In genomic region chr16:19179890-19180490, GRCh38 we compare ENCODE assay signal across 8 cellular contexts. TPM values are rescaled to one million over a fixed set of nuclear protein-coding genes. Genes with fewer than 3 reads are reported as not detected.
DNase-seq lines count a peak whose midpoint lies in the region; ATAC-seq and TF ChIP-seq lines count a peak whose summit lies in the region.

No MANE protein-coding gene starts in this region.

- intact Hi-C loops in heart right ventricle (cut with DNase I): loop anchor here in 8 of 10 donors (1.0 to 10.0 kb wide), 4 partner anchors 65 to 195 kb away; partner anchors contain the start of gene ITPRIPL2 (in 1 of the 8)
- intact Hi-C loops in sigmoid colon (cut with DNase I): no loop called here

- no peak overlapping the region for H3K27ac ChIP-seq in heart right ventricle
- no peak overlapping the region for H3K27ac ChIP-seq in sigmoid colon

- H3K4me1 ChIP-seq in heart right ventricle: peaks cover 0 to 21% (median 0%) of the 10 kb centered on the region in 9 donors
- no peaks in the 10 kb centered on the region for H3K4me1 ChIP-seq in sigmoid colon

- no peaks in the 10 kb centered on the region for H3K9me3 ChIP-seq in heart right ventricle
- H3K9me3 ChIP-seq in sigmoid colon: no peaks in the 10 kb centered on the region

- no peak for TF ChIP-seq POLR2A in sigmoid colon (IDR thresholded peaks at IDR 0.05)

- H3K4me1 Mint-ChIP-seq in activated T-cell treated with anti-CD3 and anti-CD28 coated beads, Interleukin-2, amount 50 U/mL, for 24 hours (ENCODE audit: low read depth): no peaks in the 10 kb centered on the region
- no peaks in the 10 kb centered on the region for H3K4me1 Mint-ChIP-seq in activated naive CD8-positive, alpha-beta T cell treated with anti-CD3 and anti-CD28 coated beads for 36 hours

- TF ChIP-seq CTCF in heart right ventricle (IDR thresholded peaks at IDR 0.05) (peak; percentile 32 to 79 (median 61)), sigmoid colon (IDR thresholded peaks at IDR 0.05) (peak in 2 of 4 experiments; percentile 31 to 47)

- peak; percentile 43 for DNase-seq in activated T-cell treated with anti-CD3 and anti-CD28 coated beads, Interleukin-2, amount 50 U/mL, for 24 hours
- no peak for DNase-seq in activated T-cell treated with anti-CD3 and anti-CD28 coated beads, Interleukin-2, amount 50 U/mL, for 1 hour
- DNase-seq in NCI-H460 (ENCODE audit: extremely low read depth, low read depth) (peak; percentile 50), heart right ventricle (peak; percentile 55 to 70), sigmoid colon (peak; percentile 75), NCI-H2107 treated with DMSO at 0.1 percent for 48 hours (lab: John Stamatoyannopoulos, UW; ENCODE audit: unreplicated experiment) (no peak)
- peak; percentile 30 for DNase-seq in activated naive CD8-positive, alpha-beta T cell treated with anti-CD3 and anti-CD28 coated beads for 36 hours

- H3K27me3 ChIP-seq in heart right ventricle (peaks cover 0 to 8% (median 0%) of the 10 kb centered on the region in 7 donors), sigmoid colon (peaks cover 0 to 3% (median 0%) of the 10 kb centered on the region in 3 donors)

- no peaks in the 10 kb centered on the region for H3K36me3 Mint-ChIP-seq in activated T-cell treated with anti-CD3 and anti-CD28 coated beads, Interleukin-2, amount 50 U/mL, for 24 hours (ENCODE audit: low read depth)
- H3K36me3 Mint-ChIP-seq in activated naive CD8-positive, alpha-beta T cell treated with anti-CD3 and anti-CD28 coated beads for 36 hours: no peaks in the 10 kb centered on the region

- no peaks in the 10 kb centered on the region for H3K9me3 Mint-ChIP-seq in activated T-cell treated with anti-CD3 and anti-CD28 coated beads, Interleukin-2, amount 50 U/mL, for 24 hours
- no peaks in the 10 kb centered on the region for H3K9me3 Mint-ChIP-seq in activated naive CD8-positive, alpha-beta T cell treated with anti-CD3 and anti-CD28 coated beads for 36 hours

- H3K27ac Mint-ChIP-seq in activated T-cell treated with anti-CD3 and anti-CD28 coated beads, Interleukin-2, amount 50 U/mL, for 24 hours: no peak overlapping the region
- H3K27ac Mint-ChIP-seq in activated naive CD8-positive, alpha-beta T cell treated with anti-CD3 and anti-CD28 coated beads for 36 hours: no peak overlapping the region

- no peak overlapping the region for H3K4me3 ChIP-seq in heart right ventricle
- no peak overlapping the region for H3K4me3 ChIP-seq in sigmoid colon

- H3K4me3 Mint-ChIP-seq in activated T-cell treated with anti-CD3 and anti-CD28 coated beads, Interleukin-2, amount 50 U/mL, for 24 hours: no peak overlapping the region
- no peak overlapping the region for H3K4me3 Mint-ChIP-seq in activated naive CD8-positive, alpha-beta T cell treated with anti-CD3 and anti-CD28 coated beads for 36 hours

- WGBS in heart right ventricle, 2 donors: 59 to 60% methylated on average over 20 of the region's 20 CpGs
- 57 to 58% methylated on average over 20 of the region's 20 CpGs for WGBS in sigmoid colon, 2 donors

- peaks cover 22% of the 10 kb centered on the region for H3K27me3 Mint-ChIP-seq in activated T-cell treated with anti-CD3 and anti-CD28 coated beads, Interleukin-2, amount 50 U/mL, for 24 hours
- peaks cover 14% of the 10 kb centered on the region for H3K27me3 Mint-ChIP-seq in activated naive CD8-positive, alpha-beta T cell treated with anti-CD3 and anti-CD28 coated beads for 36 hours

- no peak for TF ChIP-seq EP300 in sigmoid colon (IDR thresholded peaks at IDR 0.05)

- peaks cover 0 to 11% (median 0%) of the 10 kb centered on the region in 9 donors for H3K36me3 ChIP-seq in heart right ventricle
- H3K36me3 ChIP-seq in sigmoid colon: no peaks in the 10 kb centered on the region

- ATAC-seq in heart right ventricle (peak in 7 of 8 donors; percentile 63 to 83 (median 74)), GM21717 (IDR thresholded peaks at IDR 0.05; ENCODE audit: unreplicated experiment) (no peak)

RNA-seq across cellular contexts. Expression of gene SYT17, which starts 11.9 kb away (rescaled TPM):
- 2.0 and 4.1 TPM in 2 replicates for total RNA-seq in NCI-H460 (2014; rRNA removed; shearing (Covaris generic))
- 0.28 and 1.6 TPM in 2 replicates for polyA plus RNA-seq in NCI-H460 (2014; cell fraction: nucleus; rRNA removed)
- under 1 TPM in 1 of 2 experiments, not detected in 1; 0.14 TPM for total RNA-seq in activated naive CD8-positive, alpha-beta T cell treated with anti-CD3 and anti-CD28 coated beads for 36 hours
- total RNA-seq in heart right ventricle (1 to 10 TPM in 3 of 10 donors, under 1 TPM in 7; 0.20 to 1.3 (median 0.69) TPM), sigmoid colon (1 to 10 TPM in 3 of 4 donors, under 1 TPM in 1; 0.68 to 2.5 (median 1.8) TPM)
- polyA plus RNA-seq in heart right ventricle (under 1 TPM; 0.41 to 0.51 TPM), sigmoid colon (1 to 10 TPM; 2.2 to 7.6 (median 4.2) TPM)

Comparison
In these comparisons a context has a peak if more than half of its experiments do, and no peak if none do; other contexts are left out.
1. DNase-seq: peak in activated T-cell treated with anti-CD3 and anti-CD28 coated beads, Interleukin-2, amount 50 U/mL, for 24 hours (single experiment), NCI-H460 (single experiment), activated naive CD8-positive, alpha-beta T cell treated with anti-CD3 and anti-CD28 coated beads for 36 hours (single experiment), heart right ventricle (2 of 2) and sigmoid colon (single experiment); none in activated T-cell treated with anti-CD3 and anti-CD28 coated beads, Interleukin-2, amount 50 U/mL, for 1 hour (single experiment) and NCI-H2107 treated with DMSO at 0.1 percent for 48 hours (single experiment).